ENCODE assay signal across 8 cellular contexts in genomic region chr2:27075219-27075871, GRCh38. TPM values are rescaled to one million over a fixed set of nuclear protein-coding genes. Genes with fewer than 3 reads are reported as not detected.
DNase-seq lines count a peak whose midpoint lies in the region; ATAC-seq and TF ChIP-seq lines count a peak whose summit lies in the region.

No MANE protein-coding gene starts in this region.

- H3K36me3 Mint-ChIP-seq in activated naive CD4-positive, alpha-beta T cell treated with anti-CD3 and anti-CD28 coated beads for 36 hours (ENCODE audit: low read depth) = no peaks in the 10 kb centered on the region
- H3K36me3 Mint-ChIP-seq in naive thymus-derived CD8-positive, alpha-beta T cell = peaks cover 0 to 2% (median 0%) of the 10 kb centered on the region in 3 donors

- no peak overlapping the region for H3K4me3 Mint-ChIP-seq in activated naive CD4-positive, alpha-beta T cell treated with anti-CD3 and anti-CD28 coated beads for 36 hours
- peak overlapping the region; percentile 16 to 82 (median 62) for H3K4me3 Mint-ChIP-seq in naive thymus-derived CD8-positive, alpha-beta T cell

- CTCF ChIA-PET in activated naive CD4-positive, alpha-beta T cell treated with anti-CD3 and anti-CD28 coated beads for 36 hours (lab: Charles Lee) = interaction anchor here (1.8 kb wide), 1 partner anchor 10 kb away, joined by 5 read pairs; no protein-coding TSS in a partner anchor

- TF ChIP-seq CTCF in GM10266 (IDR thresholded peaks at IDR 0.05; ENCODE audit: control insufficient read depth, insufficient read depth, low read depth, missing control alignments) = no peak

- H3K4me1 Mint-ChIP-seq in activated naive CD4-positive, alpha-beta T cell treated with anti-CD3 and anti-CD28 coated beads for 36 hours (ENCODE audit: low read depth) = peaks cover 46% of the 10 kb centered on the region
- H3K4me1 Mint-ChIP-seq in naive thymus-derived CD8-positive, alpha-beta T cell = peaks cover 28 to 56% (median 54%) of the 10 kb centered on the region in 4 donors

- no peak for TF ChIP-seq POLR2A in GM18505 (IDR thresholded peaks at IDR 0.05; ENCODE audit: borderline replicate concordance, extremely low read depth, insufficient read depth, insufficient read length)

- no peaks in the 10 kb centered on the region for H3K9me3 Mint-ChIP-seq in activated naive CD4-positive, alpha-beta T cell treated with anti-CD3 and anti-CD28 coated beads for 36 hours
- H3K9me3 Mint-ChIP-seq in naive thymus-derived CD8-positive, alpha-beta T cell = no peaks in the 10 kb centered on the region

- H3K27me3 Mint-ChIP-seq in activated naive CD4-positive, alpha-beta T cell treated with anti-CD3 and anti-CD28 coated beads for 36 hours (ENCODE audit: low read depth) = no peaks in the 10 kb centered on the region
- peaks cover 0 to 1% (median 0%) of the 10 kb centered on the region in 5 donors for H3K27me3 Mint-ChIP-seq in naive thymus-derived CD8-positive, alpha-beta T cell

- peak overlapping the region; percentile 70 for H3K27ac Mint-ChIP-seq in activated naive CD4-positive, alpha-beta T cell treated with anti-CD3 and anti-CD28 coated beads for 36 hours
- peak overlapping the region in 9 of 10 donors; percentile 29 to 91 (median 81) for H3K27ac Mint-ChIP-seq in naive thymus-derived CD8-positive, alpha-beta T cell

- DNase-seq in GM10266 (ENCODE audit: extremely low spot score) (peak; percentile 42), NCI-H82 (lab: John Stamatoyannopoulos, UW) (peak; percentile 74), NCI-H226 (no peak)
- peak; percentile 54 for DNase-seq in activated naive CD4-positive, alpha-beta T cell treated with anti-CD3 and anti-CD28 coated beads for 36 hours
- peak; percentile 36 to 75 (median 58) for DNase-seq in naive thymus-derived CD8-positive, alpha-beta T cell

- ATAC-seq in naive thymus-derived CD8-positive, alpha-beta T cell = peak in 1 of 2 donors; percentile 17
- ATAC-seq in HG03354 (IDR thresholded peaks at IDR 0.05; ENCODE audit: poor library complexity, severe bottlenecking, unreplicated experiment) (no peak), GM18505 (IDR thresholded peaks at IDR 0.05; ENCODE audit: unreplicated experiment) (no peak), GM18858 (IDR thresholded peaks at IDR 0.05; ENCODE audit: unreplicated experiment) (no peak)

- POLR2A ChIA-PET in naive thymus-derived CD8-positive, alpha-beta T cell (lab: Charles Lee) = interaction anchor here (13.8 kb wide), 1 partner anchor 19 kb away, joined by 270 read pairs; the partner anchor contains the start of gene AGBL5

- intact Hi-C loops in activated naive CD4-positive, alpha-beta T cell treated with anti-CD3 and anti-CD28 coated beads for 36 hours (cut with micrococcal nuclease) = no loop called here

RNA-seq across cellular contexts. Expression of gene EMILIN1, which starts 3.1 kb away (rescaled TPM):
- under 1 TPM; 0.15 to 0.29 TPM for total RNA-seq in activated naive CD4-positive, alpha-beta T cell treated with anti-CD3 and anti-CD28 coated beads for 36 hours
- total RNA-seq in naive thymus-derived CD8-positive, alpha-beta T cell = under 1 TPM; 0.41 to 0.86 TPM
- polyA plus RNA-seq in naive thymus-derived CD8-positive, alpha-beta T cell = 1 to 10 TPM in 1 of 3 donors, under 1 TPM in 2; 0.90 to 1.1 (median 0.98) TPM

RNA-seq across cellular contexts. Expression of gene OST4, which starts 3.9 kb away (rescaled TPM):
- 100 to 1,000 TPM; 257 to 282 TPM for total RNA-seq in activated naive CD4-positive, alpha-beta T cell treated with anti-CD3 and anti-CD28 coated beads for 36 hours
- total RNA-seq in naive thymus-derived CD8-positive, alpha-beta T cell = 100 to 1,000 TPM; 246 to 268 TPM
- polyA plus RNA-seq in naive thymus-derived CD8-positive, alpha-beta T cell = 100 to 1,000 TPM; 827 to 916 (median 901) TPM

RNA-seq across cellular contexts. Expression of gene KHK, which starts 11.2 kb away (rescaled TPM):
- 10 to 100 TPM in 1 of 2 experiments, 1 to 10 TPM in 1; 9.5 to 10.2 TPM for total RNA-seq in activated naive CD4-positive, alpha-beta T cell treated with anti-CD3 and anti-CD28 coated beads for 36 hours
- total RNA-seq in naive thymus-derived CD8-positive, alpha-beta T cell = 1 to 10 TPM; 6.3 to 7.2 TPM
- polyA plus RNA-seq in naive thymus-derived CD8-positive, alpha-beta T cell = 1 to 10 TPM; 6.0 to 8.9 (median 6.1) TPM

RNA-seq across cellular contexts. Expression of gene AGBL5, which starts 23.9 kb away (rescaled TPM):
- total RNA-seq in activated naive CD4-positive, alpha-beta T cell treated with anti-CD3 and anti-CD28 coated beads for 36 hours = 10 to 100 TPM; 19.1 to 19.7 TPM
- total RNA-seq in naive thymus-derived CD8-positive, alpha-beta T cell = 10 to 100 TPM; 13.2 to 15.8 TPM
- polyA plus RNA-seq in naive thymus-derived CD8-positive, alpha-beta T cell = 1 to 10 TPM; 7.9 to 9.3 (median 8.2) TPM

RNA-seq across cellular contexts. Expression of gene TMEM214, which starts 42.6 kb away (rescaled TPM):
- total RNA-seq in activated naive CD4-positive, alpha-beta T cell treated with anti-CD3 and anti-CD28 coated beads for 36 hours = 10 to 100 TPM; 38.3 to 41.3 TPM
- total RNA-seq in naive thymus-derived CD8-positive, alpha-beta T cell = 10 to 100 TPM; 60.0 to 60.9 TPM
- polyA plus RNA-seq in naive thymus-derived CD8-positive, alpha-beta T cell = 10 to 100 TPM; 19.4 to 25.8 (median 20.8) TPM
